In genomic region chr3:193826126-193826795, GRCh38 we compare ENCODE assay signal across 9 cellular contexts.
DNase-seq lines count a peak whose midpoint lies in the region; ATAC-seq, FAIRE-seq and TF ChIP-seq lines count a peak whose summit lies in the region.
"Had no signal": no experiment of that assay in that cellular context is flagged by ENCODE, and none has a peak within 500 bp of the region (broad histone marks: within the 10 kb centered on the region; RNA-seq: fewer than 3 reads in every experiment).

No MANE protein-coding gene starts in this region.

- no peak overlapping the region for H3K4me3 ChIP-seq in endothelial cell of umbilical vein (replicated peaks in 1 of 3; ENCODE audit: insufficient read depth in 1 of 3, low read depth in 1 of 3, low read length in 3 of 3)
- H3K4me3 ChIP-seq: heart left ventricle had no signal

- peak; percentile 61 for DNase-seq in COLO829 (ENCODE audit: low spot score)
- DNase-seq in NCI-H2107 treated with DMSO at 0.1 percent for 48 hours (lab: John Stamatoyannopoulos, UW; ENCODE audit: unreplicated experiment): peak; percentile 51
- peak; percentile 6 for DNase-seq in endothelial cell of umbilical vein (ENCODE audit: low read depth, low spot score)
- DNase-seq in nephron progenitor cell: no peak
- DNase-seq in amniotic stem cell (lab: John Stamatoyannopoulos, UW): no peak
- no peak for DNase-seq in T-helper 17 cell

- no peaks in the 10 kb centered on the region for H3K4me1 ChIP-seq in endothelial cell of umbilical vein (ENCODE audit: control insufficient read depth, extremely low read depth, insufficient read depth, low read length)

- H3K9me3 ChIP-seq in endothelial cell of umbilical vein (replicated peaks; ENCODE audit: control insufficient read depth, insufficient read depth, low read length) (no peaks in the 10 kb centered on the region), T-helper 17 cell (ENCODE audit: control insufficient read depth, low read length, poor library complexity, severe bottlenecking) (no peaks in the 10 kb centered on the region)
- H3K9me3 ChIP-seq: heart left ventricle had no signal

- no peaks in the 10 kb centered on the region for H3K79me2 ChIP-seq in endothelial cell of umbilical vein (ENCODE audit: control insufficient read depth, insufficient read depth, low read length)

- no peak for TF ChIP-seq POLR2A in endothelial cell of umbilical vein (IDR thresholded peaks at IDR 0.05; ENCODE audit: low read depth, low read length)

- TF ChIP-seq CTCF in endothelial cell of umbilical vein (IDR thresholded peaks at IDR 0.05; ENCODE audit: extremely low read depth in 1 of 2, insufficient read depth in 1 of 2, low read depth in 1 of 2, low read length in 2 of 2): no peak
- no peak for TF ChIP-seq CTCF in nephron progenitor cell (IDR thresholded peaks at IDR 0.05)

- peaks cover 11% of the 10 kb centered on the region for H3K9me3 Mint-ChIP-seq in nephron progenitor cell

- no peaks in the 10 kb centered on the region for H3K9me1 ChIP-seq in endothelial cell of umbilical vein (replicated peaks; ENCODE audit: control insufficient read depth, extremely low read depth, insufficient read depth, low read length)

- H3K27me3 Mint-ChIP-seq in nephron progenitor cell (ENCODE audit: low read depth, poor library complexity): peaks cover 5% of the 10 kb centered on the region
- H3K27me3 Mint-ChIP-seq in T-helper 17 cell: peaks cover 49% of the 10 kb centered on the region

- no TSS peak for BruUV-seq in endothelial cell of umbilical vein (replicated peaks; lab: Mats Ljungman, UMichigan)

- POLR2A ChIA-PET in endothelial cell of umbilical vein (lab: Charles Lee): no interaction called here

- H3K27ac ChIP-seq in endothelial cell of umbilical vein (ENCODE audit: insufficient read depth, low read depth, low read length): no peak overlapping the region
- H3K27ac ChIP-seq: heart left ventricle had no signal

- peak overlapping the region; percentile 74 for H3K27ac Mint-ChIP-seq in nephron progenitor cell
- H3K27ac Mint-ChIP-seq in T-helper 17 cell: no peak overlapping the region

- CTCF ChIA-PET in endothelial cell of umbilical vein (lab: Charles Lee): interaction anchor here (1.0 to 1.9 kb wide), 4 partner anchors 9 to 312 kb away, joined by 3 to 4 read pairs (median 4); no protein-coding TSS in a partner anchor

- peaks cover 5 to 15% of the 10 kb centered on the region in 2 experiments for H3K27me3 ChIP-seq in endothelial cell of umbilical vein (ENCODE audit: control insufficient read depth in 2 of 2, insufficient read depth in 2 of 2, low read length in 2 of 2)
- H3K27me3 ChIP-seq: heart left ventricle had no signal

- H3K36me3 Mint-ChIP-seq in nephron progenitor cell (ENCODE audit: low read depth): no peaks in the 10 kb centered on the region
- no peaks in the 10 kb centered on the region for H3K36me3 Mint-ChIP-seq in T-helper 17 cell (ENCODE audit: low read depth)

- intact Hi-C loops in endothelial cell of umbilical vein (cut with micrococcal nuclease): no loop called here

- FAIRE-seq in endothelial cell of umbilical vein (lab: Jason Lieb, UNC): no peak

- no peak overlapping the region for H3K4me2 ChIP-seq in endothelial cell of umbilical vein (ENCODE audit: insufficient read depth, low read length)

- ATAC-seq in T-helper 17 cell: no peak
- no peak for ATAC-seq in GM19023 (IDR thresholded peaks at IDR 0.05; ENCODE audit: unreplicated experiment)
- no peak for ATAC-seq in HG02798 (IDR thresholded peaks at IDR 0.05; ENCODE audit: poor library complexity, unreplicated experiment)

- dilution Hi-C loops in endothelial cell of umbilical vein (cut with MboI; ENCODE audit: extremely low pct_ligation_motif_present, low sequenced_read_pairs): no loop called here

- no peaks in the 10 kb centered on the region for H4K20me1 ChIP-seq in endothelial cell of umbilical vein (replicated peaks; ENCODE audit: control insufficient read depth, extremely low read depth, insufficient read depth, low read length)

- no peak overlapping the region for H3K9ac ChIP-seq in endothelial cell of umbilical vein (replicated peaks; ENCODE audit: extremely low read depth, insufficient read depth, low read length)

- H3K36me3 ChIP-seq in endothelial cell of umbilical vein (ENCODE audit: control insufficient read depth in 2 of 2, extremely low read depth in 1 of 2, insufficient read depth in 2 of 2, low read length in 2 of 2): no peaks in the 10 kb centered on the region
- H3K36me3 ChIP-seq: heart left ventricle had no signal

- H3K4me3 Mint-ChIP-seq in nephron progenitor cell (peak overlapping the region; percentile 16), T-helper 17 cell (no peak overlapping the region)

- H2AFZ ChIP-seq in endothelial cell of umbilical vein (ENCODE audit: low read depth, low read length): no peak overlapping the region

- H3K4me1 Mint-ChIP-seq in nephron progenitor cell (peaks cover 61% of the 10 kb centered on the region), T-helper 17 cell (peaks cover 3% of the 10 kb centered on the region)

TF ChIP-seq in endothelial cell of umbilical vein, 7 proteins besides CTCF, POLR2A, EP300 and RAD21:
- TF ChIP-seq POLR2AphosphoS5 (IDR thresholded peaks at IDR 0.05; ENCODE audit: insufficient read depth, low read depth, low read length) (no peak), EZH2 (IDR thresholded peaks at IDR 0.05; ENCODE audit: borderline replicate concordance, low read depth, low read length, severe bottlenecking) (no peak), JUN (IDR thresholded peaks at IDR 0.05; ENCODE audit: borderline replicate concordance, insufficient read depth, insufficient read length, low read depth) (no peak)

Comparison
In these comparisons a context has a peak if more than half of its experiments do, and no peak if none do; other contexts are left out.
1. DNase-seq: peak in COLO829 (single experiment), NCI-H2107 treated with DMSO at 0.1 percent for 48 hours (single experiment) and endothelial cell of umbilical vein (single experiment); none in nephron progenitor cell (single experiment), amniotic stem cell (single experiment) and T-helper 17 cell (0 of 3).